Comparison of ENCODE assay signal across 8 cellular contexts in genomic region chr1:47192458-47193384, GRCh38. TPM values are rescaled to one million over a fixed set of nuclear protein-coding genes. Genes with fewer than 3 reads are reported as not detected.
DNase-seq lines count a peak whose midpoint lies in the region; ATAC-seq and TF ChIP-seq lines count a peak whose summit lies in the region.

No MANE protein-coding gene starts in this region.

- ATAC-seq in HG02885 (IDR thresholded peaks at IDR 0.05; ENCODE audit: poor library complexity, unreplicated experiment), result peak; percentile 52

- H3K4me3 ChIP-seq in lower leg skin (ENCODE audit: low read depth, poor library complexity, severe bottlenecking), result no peak overlapping the region

- CTCF ChIA-PET in activated CD4-positive, alpha-beta T cell treated with anti-CD3 and anti-CD28 coated beads, Interleukin-2, amount 10 ng/mL, durations not matched to agents 7 days and 5 days (lab: Charles Lee), result interaction anchor here (0.8 to 4.7 kb wide), 14 partner anchors 9 to 533 kb away, joined by 3 to 23 read pairs (median 5); partner anchors contain the start of gene FOXD2

- no peaks in the 10 kb centered on the region for H3K9me3 Mint-ChIP-seq in activated CD4-positive, alpha-beta T cell treated with anti-CD3 and anti-CD28 coated beads, Interleukin-2, amount 10 ng/mL, durations not matched to agents 7 days and 5 days

- DNase-seq in GM10266 (ENCODE audit: extremely low spot score), result peak; percentile 68
- peak; percentile 47 for DNase-seq in NCI-H460 (ENCODE audit: extremely low read depth, low read depth)
- peak; percentile 73 for DNase-seq in activated CD4-positive, alpha-beta T cell treated with anti-CD3 and anti-CD28 coated beads, Interleukin-2, amount 10 ng/mL, durations not matched to agents 7 days and 5 days
- DNase-seq in dedifferentiated amniotic fluid mesenchymal stem cell (ENCODE audit: extremely low spot score), result peak; percentile 52
- DNase-seq in lower leg skin (ENCODE audit: low spot score in 2 of 2), result peak; percentile 67 to 96
- DNase-seq in stimulated activated CD4-positive, alpha-beta T cell treated with anti-CD3 and anti-CD28 coated beads, TNF-alpha, amount 100 ng/mL, for 4 hours (ENCODE audit: low read depth in 3 of 3), result peak; percentile 37 to 53 (median 42)
- DNase-seq in cortex of kidney (lab: John Stamatoyannopoulos, UW), result no peak

- no peaks in the 10 kb centered on the region for H3K36me3 Mint-ChIP-seq in activated CD4-positive, alpha-beta T cell treated with anti-CD3 and anti-CD28 coated beads, Interleukin-2, amount 10 ng/mL, durations not matched to agents 7 days and 5 days (ENCODE audit: low read depth)

- H3K4me1 Mint-ChIP-seq in activated CD4-positive, alpha-beta T cell treated with anti-CD3 and anti-CD28 coated beads, Interleukin-2, amount 10 ng/mL, durations not matched to agents 7 days and 5 days, result peaks cover 1% of the 10 kb centered on the region

- no peak overlapping the region for H3K4me3 Mint-ChIP-seq in activated CD4-positive, alpha-beta T cell treated with anti-CD3 and anti-CD28 coated beads, Interleukin-2, amount 10 ng/mL, durations not matched to agents 7 days and 5 days

- 12 to 18% methylated on average over 10 of the region's 10 CpGs for WGBS in lower leg skin, 2 donors

- peaks cover 7% of the 10 kb centered on the region for H3K27me3 Mint-ChIP-seq in activated CD4-positive, alpha-beta T cell treated with anti-CD3 and anti-CD28 coated beads, Interleukin-2, amount 10 ng/mL, durations not matched to agents 7 days and 5 days

- intact Hi-C loops in lower leg skin (cut with DNase I; ENCODE audit: low total_unique reads), result no loop called here

- no peak overlapping the region for H3K27ac Mint-ChIP-seq in activated CD4-positive, alpha-beta T cell treated with anti-CD3 and anti-CD28 coated beads, Interleukin-2, amount 10 ng/mL, durations not matched to agents 7 days and 5 days

- POLR2A ChIA-PET in activated CD4-positive, alpha-beta T cell treated with anti-CD3 and anti-CD28 coated beads, Interleukin-2, amount 10 ng/mL, durations not matched to agents 7 days and 5 days (lab: Charles Lee), result interaction anchor here (0.6 kb wide), 1 partner anchor 196 kb away, joined by 3 read pairs; no protein-coding TSS in a partner anchor

- peak; percentile 94 for TF ChIP-seq CTCF in GM10266 (IDR thresholded peaks at IDR 0.05; ENCODE audit: control insufficient read depth, insufficient read depth, low read depth, missing control alignments)
- peak in 1 of 3 donors; percentile 77 for TF ChIP-seq CTCF in lower leg skin (IDR thresholded peaks at IDR 0.05)

- no peak for TF ChIP-seq POLR2A in lower leg skin (IDR thresholded peaks at IDR 0.05)

RNA-seq across cellular contexts. Expression of gene PDZK1IP1, which starts 2.9 kb away (rescaled TPM):
- not detected in 2 replicates for total RNA-seq in NCI-H460 (2014; rRNA removed; shearing (Covaris generic))
- polyA plus RNA-seq in NCI-H460 (2014; cell fraction: nucleus; rRNA removed), result not detected in 2 replicates
- not detected for total RNA-seq in activated CD4-positive, alpha-beta T cell treated with anti-CD3 and anti-CD28 coated beads, Interleukin-2, amount 10 ng/mL, durations not matched to agents 7 days and 5 days
- total RNA-seq in lower leg skin, result 100 to 1,000 TPM; 121 to 267 (median 125) TPM

RNA-seq across cellular contexts. Expression of gene TAL1, which starts 39.3 kb away (rescaled TPM):
- total RNA-seq in NCI-H460 (2014; rRNA removed; shearing (Covaris generic)), result 0.12 TPM in 1 of 2 replicates, not detected in the other
- not detected in 2 replicates for polyA plus RNA-seq in NCI-H460 (2014; cell fraction: nucleus; rRNA removed)
- total RNA-seq in activated CD4-positive, alpha-beta T cell treated with anti-CD3 and anti-CD28 coated beads, Interleukin-2, amount 10 ng/mL, durations not matched to agents 7 days and 5 days, result not detected
- 1 to 10 TPM in 3 of 4 donors, under 1 TPM in 1; 0.76 to 4.7 (median 2.0) TPM for total RNA-seq in lower leg skin

RNA-seq across cellular contexts. Expression of gene CYP4A22, which starts 55.5 kb away (rescaled TPM):
- total RNA-seq in NCI-H460 (2014; rRNA removed; shearing (Covaris generic)), result not detected in 2 replicates
- polyA plus RNA-seq in NCI-H460 (2014; cell fraction: nucleus; rRNA removed), result not detected in 2 replicates
- total RNA-seq in activated CD4-positive, alpha-beta T cell treated with anti-CD3 and anti-CD28 coated beads, Interleukin-2, amount 10 ng/mL, durations not matched to agents 7 days and 5 days, result not detected
- total RNA-seq in lower leg skin, result under 1 TPM in 1 of 4 donors, not detected in 3; 0.16 TPM

Comparison
In these comparisons a context has a peak if more than half of its experiments do, and no peak if none do; other contexts are left out.
1. RNA of gene PDZK1IP1, which starts 2.9 kb away (total RNA-seq): 121 to 267 TPM in lower leg skin; not detected in NCI-H460 and not detected in activated CD4-positive, alpha-beta T cell treated with anti-CD3 and anti-CD28 coated beads, Interleukin-2, amount 10 ng/mL, durations not matched to agents 7 days and 5 days; every median in the first group is over 100 times any median in the second.